Comparison of ENCODE assay signal across 25 cellular contexts in the genomic region with DNA sequence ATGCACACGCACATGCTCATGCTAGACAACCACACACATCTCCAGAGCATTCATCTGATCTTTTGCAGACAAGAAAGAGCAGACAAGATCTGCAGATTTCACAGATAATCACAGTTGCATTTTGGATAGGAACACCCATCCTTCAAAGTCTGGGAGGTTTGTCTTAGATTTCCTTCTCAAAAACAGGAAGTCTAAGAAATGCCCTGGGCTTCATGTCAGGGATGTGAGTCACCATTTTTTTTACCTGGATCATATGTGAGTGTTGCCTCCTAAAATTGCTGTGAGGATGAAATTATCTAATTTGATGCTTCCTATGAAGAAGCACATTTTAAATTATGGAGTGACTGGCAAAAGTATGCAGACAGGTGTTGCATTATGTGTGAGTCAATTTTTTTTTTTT. TPM values are rescaled to one million over a fixed set of nuclear protein-coding genes. Genes with fewer than 3 reads are reported as not detected.
"Had no signal": no experiment of that assay in that cellular context is flagged by ENCODE, and none has a peak within 500 bp of the region (broad histone marks: within the 10 kb centered on the region; RNA-seq: fewer than 3 reads in every experiment).

No MANE protein-coding gene starts in this region.

- H3K4me1 ChIP-seq: gastrocnemius medialis, vagina had no signal

- H3K4me3 ChIP-seq: coronary artery, gastrocnemius medialis, skin epidermis, thoracic aorta, vagina had no signal

- H3K27me3 ChIP-seq: gastrocnemius medialis, vagina had no signal

- ATAC-seq: activated naive CD4-positive, alpha-beta T cell treated with anti-CD3 and anti-CD28 coated beads, Interleukin-2, amount 50 U/mL, for 72 hours; activated T-cell treated with anti-CD3 and anti-CD28 coated beads, Interleukin-2, amount 50 U/mL, for 72 hours; gastrocnemius medialis; left colon; sciatic nerve; stimulated activated naive CD8-positive, alpha-beta T cell treated with anti-CD3 and anti-CD28 coated beads, Interleukin-15, Interleukin-2, amounts not matched to agents 100 U/mL and 50 U/mL, for 24 hours had no signal

- DNase-seq: activated B cell treated with CpG ODN at 0.5 μM for 24 hours; activated CD4-positive, alpha-beta T cell treated with anti-CD3 and anti-CD28 coated beads, Interleukin-2, amount 50 U/mL, for 4 hours; activated naive CD4-positive, alpha-beta T cell; activated T-cell treated with anti-CD3 and anti-CD28 coated beads for 4 hours; activated T-cell treated with anti-CD3 and anti-CD28 coated beads, Interleukin-2, amount 50 U/mL, for 72 hours; gastrocnemius medialis; glutamatergic neuron; islet precursor cell; left colon; naive B cell; nephron progenitor cell; retina; stimulated activated CD4-positive, alpha-beta T cell treated with anti-CD3 and anti-CD28 coated beads, Interleukin-12 subunit alpha, Interleukin-12 subunit beta, amount 100 ng/mL, for 4 hours; stimulated activated CD4-positive, alpha-beta T cell treated with anti-CD3 and anti-CD28 coated beads, Interleukin-4, amount 100 ng/mL, for 1 hour; stimulated activated naive CD8-positive, alpha-beta T cell treated with anti-CD3 and anti-CD28 coated beads, Interleukin-15, Interleukin-2, amounts not matched to agents 100 U/mL and 50 U/mL, for 24 hours; T-helper 1 cell had no signal

- H3K36me3 ChIP-seq: gastrocnemius medialis, neutrophil, thoracic aorta, vagina had no signal

- H3K9me3 ChIP-seq: gastrocnemius medialis, neutrophil, thoracic aorta, vagina had no signal

- H3K27ac ChIP-seq: coronary artery, gastrocnemius medialis, neutrophil, skin epidermis, thoracic aorta, vagina had no signal

RNA-seq across cellular contexts. Expression of a gene that starts 46.1 kb away (rescaled TPM):
- total RNA-seq: activated B cell treated with CpG ODN at 0.5 μM for 24 hours; activated naive CD4-positive, alpha-beta T cell treated with anti-CD3 and anti-CD28 coated beads, Interleukin-2, amount 50 U/mL, for 72 hours; activated T-cell treated with anti-CD3 and anti-CD28 coated beads, Interleukin-2, amount 50 U/mL, for 72 hours; left colon; mesothelial cell of epicardium; osteocyte; sciatic nerve; thoracic aorta had no signal
